Comparison of ENCODE assay signal across 8 cellular contexts in genomic region chr19:17579523-17580244, GRCh38. TPM values are rescaled to one million over a fixed set of nuclear protein-coding genes. Genes with fewer than 3 reads are reported as not detected.
DNase-seq lines count a peak whose midpoint lies in the region; ATAC-seq and TF ChIP-seq lines count a peak whose summit lies in the region.

No MANE protein-coding gene starts in this region.

- CTCF ChIA-PET in T-cell (lab: Charles Lee), result interaction anchor here in 1 of 2 donors (0.6 kb wide), 1 partner anchor 535 kb away, joined by 6 read pairs; no protein-coding TSS in a partner anchor

- H3K27ac Mint-ChIP-seq in T-cell, result no peak overlapping the region

- intact Hi-C loops in ovary (cut with DNase I), result no loop called here

- no peaks in the 10 kb centered on the region for H3K27me3 ChIP-seq in ovary

- peaks cover 34% of the 10 kb centered on the region for H3K36me3 Mint-ChIP-seq in T-cell

- H3K27me3 Mint-ChIP-seq in T-cell, result no peaks in the 10 kb centered on the region

- TF ChIP-seq CTCF in fibroblast of mammary gland (conservative IDR thresholded peaks at IDR 0.05; ENCODE audit: control insufficient read depth, insufficient read depth, low read depth, low read length) (no peak), ovary (IDR thresholded peaks at IDR 0.05) (no peak)

- H3K27ac ChIP-seq in ovary, result no peak overlapping the region

- no peaks in the 10 kb centered on the region for H3K4me1 ChIP-seq in ovary (ENCODE audit: insufficient read depth)

- H3K4me3 ChIP-seq in fibroblast of mammary gland (ENCODE audit: control insufficient read depth, low read depth, low read length) (no peak overlapping the region), ovary (no peak overlapping the region)

- no peak for TF ChIP-seq POLR2A in ovary (IDR thresholded peaks at IDR 0.05)

- no peaks in the 10 kb centered on the region for H3K36me3 ChIP-seq in ovary

- peak; percentile 81 for DNase-seq in GM03348 (ENCODE audit: low spot score)
- DNase-seq in HUDEP-2 (lab: John Stamatoyannopoulos, UW; ENCODE audit: unreplicated experiment in 76 of 76), result peak; percentile 51 to 98 (median 93)
- peak in 2 of 34 experiments; percentile 12 to 22 for DNase-seq in T-cell
- peak; percentile 72 for DNase-seq in fibroblast of mammary gland (ENCODE audit: low read depth)
- peak; percentile 60 to 82 (median 72) for DNase-seq in ovary
- no peak for DNase-seq in NCI-H2081 (lab: John Stamatoyannopoulos, UW)

- peaks cover 2 to 9% (median 3%) of the 10 kb centered on the region in 3 donors for H3K4me1 Mint-ChIP-seq in T-cell

- ATAC-seq in T-cell (replicated peaks in 1 of 4) (peak in 3 of 4 experiments; percentile 26 to 72 (median 64)), GM19328 (IDR thresholded peaks at IDR 0.05; ENCODE audit: unreplicated experiment) (no peak), HG02588 (IDR thresholded peaks at IDR 0.05; ENCODE audit: unreplicated experiment) (no peak)

- 62 to 73% (median 63%) methylated on average over 18 to 20 of the region's 20 CpGs for WGBS in ovary, 3 donors

- H3K9me3 ChIP-seq in ovary, result no peaks in the 10 kb centered on the region

- H3K9me3 Mint-ChIP-seq in T-cell, result no peaks in the 10 kb centered on the region

- POLR2A ChIA-PET in T-cell (lab: Charles Lee), result interaction anchor here in 1 of 2 donors (0.6 kb wide), 1 partner anchor 138 kb away, joined by 3 read pairs; no protein-coding TSS in a partner anchor

- no peak overlapping the region for H3K4me3 Mint-ChIP-seq in T-cell

- no peak for TF ChIP-seq EP300 in ovary (IDR thresholded peaks at IDR 0.05)

RNA-seq across cellular contexts. Expression of gene COLGALT1, which starts 24.2 kb away (rescaled TPM):
- total RNA-seq in T-cell, result 10 to 100 TPM; 43.0 to 78.1 (median 70.8) TPM
- 10 to 100 TPM; 30.4 to 75.2 (median 45.2) TPM for total RNA-seq in ovary
- 10 to 100 TPM; 31.4 to 72.6 TPM for polyA plus RNA-seq in ovary

Comparison
In these comparisons a context has a peak if more than half of its experiments do, and no peak if none do; other contexts are left out.
1. DNase-seq: peak in GM03348 (single experiment), HUDEP-2 (76 of 76), fibroblast of mammary gland (single experiment) and ovary (5 of 5); none in NCI-H2081 (0 of 2).
2. ATAC-seq: peak in T-cell (3 of 4); none in GM19328 (single experiment) and HG02588 (single experiment).